10 cellular contexts compared by ENCODE assay signal in the genomic region with DNA sequence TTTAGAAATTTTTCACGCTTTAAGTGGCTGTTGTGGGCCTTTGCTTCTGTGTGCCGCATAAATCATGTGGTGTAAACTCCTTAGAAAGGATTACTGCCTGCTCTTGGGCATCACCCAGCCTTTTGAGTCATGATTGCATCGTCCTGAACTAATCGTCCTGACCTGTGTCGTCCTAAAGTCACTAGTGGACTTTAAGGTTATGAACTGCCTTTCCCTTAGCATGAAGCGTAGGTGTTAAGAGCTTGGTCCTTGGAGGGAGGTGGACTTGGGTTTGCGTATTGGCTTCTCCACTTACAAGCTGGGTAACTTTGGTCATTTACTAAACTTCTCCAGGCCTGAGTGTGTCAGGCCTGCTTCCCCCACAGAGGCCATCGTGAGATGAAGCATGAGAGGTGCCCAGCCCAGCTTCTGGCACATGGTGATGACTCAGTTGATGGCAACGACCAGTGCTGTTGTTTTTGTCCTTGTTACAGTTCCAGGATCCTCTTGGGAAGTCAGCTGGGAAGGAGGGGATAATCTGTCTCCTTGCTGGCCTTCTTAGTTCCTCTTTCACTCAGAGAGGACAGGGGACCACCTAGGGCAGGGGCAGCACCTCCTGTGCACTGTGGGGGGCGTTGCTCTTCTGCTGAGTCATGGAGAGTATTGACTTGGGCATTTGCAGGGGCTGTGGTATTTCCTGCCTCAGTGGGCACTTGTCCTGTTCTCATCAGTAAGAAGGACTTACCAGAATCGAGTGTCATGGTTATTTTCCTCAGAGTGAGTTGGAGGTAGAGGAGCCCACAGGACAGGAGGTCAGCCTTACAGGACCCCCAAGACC. TPM values are rescaled to one million over a fixed set of nuclear protein-coding genes. Genes with fewer than 3 reads are reported as not detected.
DNase-seq lines count a peak whose midpoint lies in the region; TF ChIP-seq lines count a peak whose summit lies in the region.
"Had no signal": no experiment of that assay in that cellular context is flagged by ENCODE, and none has a peak within 500 bp of the region (broad histone marks: within the 10 kb centered on the region; RNA-seq: fewer than 3 reads in every experiment).

No MANE protein-coding gene starts in this region.

- TF ChIP-seq POLR2A in erythroblast (IDR thresholded peaks at IDR 0.05; ENCODE audit: low read length): no peak
- no peak for TF ChIP-seq POLR2A in prostate gland (IDR thresholded peaks at IDR 0.05)

- no peaks in the 10 kb centered on the region for H4K20me1 ChIP-seq in DOHH2 (ENCODE audit: control insufficient read depth, insufficient read depth, low read depth, low read length)
- H4K20me1 ChIP-seq in OCI-LY7 (ENCODE audit: insufficient read depth, low read length): no peaks in the 10 kb centered on the region

- no TSS peak for BruUV-seq in OCI-LY7 (replicated peaks; lab: Mats Ljungman, UMichigan)

- H3K9me2 ChIP-seq in DOHH2 (replicated peaks; ENCODE audit: control insufficient read depth, low read length): no peaks in the 10 kb centered on the region
- H3K9me2 ChIP-seq in OCI-LY7 (ENCODE audit: insufficient read depth, low read length): no peaks in the 10 kb centered on the region

- DNase-seq in OCI-LY7 (ENCODE audit: low spot score) (no peak), erythroblast (lab: John Stamatoyannopoulos, UW) (peak; percentile 45 to 73), prostate gland (ENCODE audit: low spot score) (no peak), GM20000 (ENCODE audit: low spot score) (no peak), NCI-H2029 treated with DMSO at 0.1 percent for 48 hours (lab: John Stamatoyannopoulos, UW) (no peak), NCI-H187 (lab: John Stamatoyannopoulos, UW) (no peak)
- DNase-seq in stimulated activated CD4-positive, alpha-beta T cell treated with anti-CD3 and anti-CD28 coated beads, Interleukin-1b, Interleukin-23, amount 100 ng/mL, for 48 hours: no peak
- DNase-seq: hippocampal formation; stimulated activated CD4-positive, alpha-beta T cell treated with anti-CD3 and anti-CD28 coated beads, Interleukin-2, amount 100 ng/mL, for 24 hours had no signal

- no peaks in the 10 kb centered on the region for H3K27me3 ChIP-seq in DOHH2 (ENCODE audit: control insufficient read depth, low read length)
- H3K27me3 ChIP-seq in prostate gland (replicated peaks; ENCODE audit: insufficient read depth): no peaks in the 10 kb centered on the region

- CTCF ChIA-PET in OCI-LY7 (lab: Charles Lee; ENCODE audit: unreplicated experiment): no interaction called here

- H2AFZ ChIP-seq in OCI-LY7 (ENCODE audit: low read length): no peak overlapping the region

- intact Hi-C loops in OCI-LY7 (cut with micrococcal nuclease; ENCODE audit: unreplicated experiment) (no loop called here), prostate gland (cut with DNase I) (no loop called here)

- POLR2A ChIA-PET in OCI-LY7 (lab: Charles Lee): no interaction called here

- H3K79me2 ChIP-seq in DOHH2 (ENCODE audit: control insufficient read depth, low read length): no peaks in the 10 kb centered on the region
- no peaks in the 10 kb centered on the region for H3K79me2 ChIP-seq in OCI-LY7 (ENCODE audit: insufficient read depth, low read depth, low read length)

- H3K9me3 ChIP-seq in DOHH2 (ENCODE audit: control insufficient read depth, insufficient read depth, low read length) (no peaks in the 10 kb centered on the region), OCI-LY7 (ENCODE audit: low read length) (no peaks in the 10 kb centered on the region), prostate gland (no peaks in the 10 kb centered on the region)

- peaks cover 18% of the 10 kb centered on the region for H3F3A ChIP-seq in DOHH2 (ENCODE audit: control insufficient read depth, insufficient read depth)

- H3K4me1 ChIP-seq in DOHH2 (ENCODE audit: control insufficient read depth, low read length): peaks cover 55% of the 10 kb centered on the region
- peaks cover 16% of the 10 kb centered on the region for H3K4me1 ChIP-seq in OCI-LY7 (ENCODE audit: insufficient read depth, low read length, poor library complexity, severe bottlenecking)
- no peaks in the 10 kb centered on the region for H3K4me1 ChIP-seq in prostate gland (replicated peaks)

- H3K36me3 ChIP-seq in DOHH2 (ENCODE audit: control insufficient read depth, low read length) (no peaks in the 10 kb centered on the region), OCI-LY7 (ENCODE audit: insufficient read depth, low read length) (peaks cover 13% of the 10 kb centered on the region), prostate gland (no peaks in the 10 kb centered on the region)

- H3K27ac ChIP-seq in DOHH2 (ENCODE audit: low read depth, low read length) (no peak overlapping the region), OCI-LY7 (ENCODE audit: low read depth, low read length, poor library complexity, severe bottlenecking) (no peak overlapping the region), prostate gland (peak overlapping the region; percentile 12 to 36)

- WGBS in prostate gland: 60% methylated on average over 11 of the region's 11 CpGs

- H3K4me3 ChIP-seq in DOHH2 (ENCODE audit: low read length) (no peak overlapping the region), OCI-LY7 (ENCODE audit: low read depth, low read length, poor library complexity, severe bottlenecking) (no peak overlapping the region), prostate gland (no peak overlapping the region)

- TF ChIP-seq CTCF in DOHH2 (IDR thresholded peaks at IDR 0.05; ENCODE audit: low read depth, low read length, poor library complexity, severe bottlenecking) (peak; percentile 29), OCI-LY7 (conservative IDR thresholded peaks at IDR 0.05; ENCODE audit: low read length) (0 out of 2 replicates have a peak, but pooled peaks have one; percentile 11), prostate gland (IDR thresholded peaks at IDR 0.05) (no peak), GM20000 (IDR thresholded peaks at IDR 0.05; ENCODE audit: extremely low read depth, missing control alignments) (no peak)

- no peak overlapping the region for H3K4me2 ChIP-seq in DOHH2 (ENCODE audit: low read length)
- H3K4me2 ChIP-seq in OCI-LY7 (ENCODE audit: low read length): no peak overlapping the region

RNA-seq across cellular contexts. Expression of a gene that starts 54.2 kb away (rescaled TPM):
- total RNA-seq in OCI-LY7 (2014; rRNA removed; shearing (Covaris generic)): not detected in 2 replicates
- total RNA-seq in OCI-LY7 (2022) (not detected in 2 replicates), prostate gland (10 to 100 TPM; 19.1 to 28.5 TPM)

Comparison
In these comparisons a context has a peak if more than half of its experiments do, and no peak if none do; other contexts are left out.
1. H3K27ac ChIP-seq: peak in prostate gland (2 of 2); none in DOHH2 (single experiment) and OCI-LY7 (single experiment).
2. CTCF ChIP-seq: peak in DOHH2 (single experiment) and OCI-LY7 (single experiment); none in prostate gland (0 of 4) and GM20000 (single experiment).
3. DNase-seq: peak in erythroblast (2 of 2); none in OCI-LY7 (single experiment), prostate gland (single experiment), stimulated activated CD4-positive, alpha-beta T cell treated with anti-CD3 and anti-CD28 coated beads, Interleukin-1b, Interleukin-23, amount 100 ng/mL, for 48 hours (single experiment), GM20000 (single experiment), NCI-H2029 treated with DMSO at 0.1 percent for 48 hours (single experiment) and NCI-H187 (0 of 2).
4. RNA of a gene that starts 54.2 kb away (total RNA-seq): 19.1 to 28.5 TPM in prostate gland; not detected in OCI-LY7; every median in the first group is over 10 times any median in the second.